1 cellular context compared by ENCODE assay signal in the genomic region with DNA sequence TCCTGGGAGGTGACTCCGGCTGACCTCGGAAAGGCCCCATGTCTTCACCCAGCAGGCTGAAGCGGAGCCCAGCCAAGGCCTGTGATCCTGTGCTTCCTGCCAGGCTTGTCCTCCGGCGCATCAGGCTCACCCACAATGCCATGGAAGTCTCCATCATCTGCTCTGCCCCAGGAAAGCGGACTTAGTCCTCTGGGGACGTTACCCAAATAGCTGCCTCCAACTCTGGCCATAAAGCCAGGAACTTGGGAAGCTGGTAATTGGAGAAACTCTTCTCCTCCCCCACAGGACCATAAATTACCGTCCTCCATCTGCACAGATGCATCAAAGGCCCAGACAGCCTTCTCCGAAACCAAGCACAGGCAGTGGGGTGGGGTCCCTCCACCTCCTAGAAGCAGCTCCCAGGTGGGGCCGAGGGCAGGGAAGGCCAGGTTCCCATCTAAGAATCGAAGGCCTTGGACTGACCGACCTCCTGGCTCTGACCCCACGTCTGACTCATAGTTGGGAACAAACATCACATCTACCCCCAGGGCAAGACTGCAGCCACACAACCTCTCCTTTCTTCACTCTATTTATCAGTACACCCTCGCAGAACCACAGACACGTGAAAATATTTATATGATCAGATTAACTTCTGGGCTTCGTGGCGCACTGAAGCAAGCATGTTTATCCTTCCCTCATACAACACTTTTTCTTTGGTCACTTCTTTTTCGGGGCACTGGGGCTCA.
TF ChIP-seq lines count a peak whose summit lies in the region.

No MANE protein-coding gene starts in this region.

TF ChIP-seq in HEK293, 187 proteins besides CTCF, POLR2A, EP300 and RAD21 (continued from another document):
- TF ChIP-seq, protein P1, sequence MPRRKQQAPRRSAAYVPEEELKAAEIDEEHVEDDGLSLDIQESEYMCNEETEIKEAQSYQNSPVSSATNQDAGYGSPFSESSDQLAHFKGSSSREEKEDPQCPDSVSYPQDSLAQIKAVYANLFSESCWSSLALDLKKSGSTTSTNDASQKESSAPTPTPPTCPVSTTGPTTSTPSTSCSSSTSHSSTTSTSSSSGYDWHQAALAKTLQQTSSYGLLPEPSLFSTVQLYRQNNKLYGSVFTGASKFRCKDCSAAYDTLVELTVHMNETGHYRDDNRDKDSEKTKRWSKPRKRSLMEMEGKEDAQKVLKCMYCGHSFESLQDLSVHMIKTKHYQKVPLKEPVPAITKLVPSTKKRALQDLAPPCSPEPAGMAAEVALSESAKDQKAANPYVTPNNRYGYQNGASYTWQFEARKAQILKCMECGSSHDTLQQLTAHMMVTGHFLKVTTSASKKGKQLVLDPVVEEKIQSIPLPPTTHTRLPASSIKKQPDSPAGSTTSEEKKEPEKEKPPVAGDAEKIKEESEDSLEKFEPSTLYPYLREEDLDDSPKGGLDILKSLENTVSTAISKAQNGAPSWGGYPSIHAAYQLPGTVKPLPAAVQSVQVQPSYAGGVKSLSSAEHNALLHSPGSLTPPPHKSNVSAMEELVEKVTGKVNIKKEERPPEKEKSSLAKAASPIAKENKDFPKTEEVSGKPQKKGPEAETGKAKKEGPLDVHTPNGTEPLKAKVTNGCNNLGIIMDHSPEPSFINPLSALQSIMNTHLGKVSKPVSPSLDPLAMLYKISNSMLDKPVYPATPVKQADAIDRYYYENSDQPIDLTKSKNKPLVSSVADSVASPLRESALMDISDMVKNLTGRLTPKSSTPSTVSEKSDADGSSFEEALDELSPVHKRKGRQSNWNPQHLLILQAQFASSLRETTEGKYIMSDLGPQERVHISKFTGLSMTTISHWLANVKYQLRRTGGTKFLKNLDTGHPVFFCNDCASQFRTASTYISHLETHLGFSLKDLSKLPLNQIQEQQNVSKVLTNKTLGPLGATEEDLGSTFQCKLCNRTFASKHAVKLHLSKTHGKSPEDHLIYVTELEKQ (tag by site-specific recombination; IDR thresholded peaks at IDR 0.05; ENCODE audit: borderline replicate concordance): no peak
- TF ChIP-seq ZNF518A (tag by site-specific recombination; conservative IDR thresholded peaks at IDR 0.05; ENCODE audit: low read depth) (no peak), ZNF202 (tag by site-specific recombination; IDR thresholded peaks at IDR 0.05; ENCODE audit: borderline replicate concordance) (no peak), ZNF596 (tag by site-specific recombination; IDR thresholded peaks at IDR 0.05) (no peak)
